In the genomic region with DNA sequence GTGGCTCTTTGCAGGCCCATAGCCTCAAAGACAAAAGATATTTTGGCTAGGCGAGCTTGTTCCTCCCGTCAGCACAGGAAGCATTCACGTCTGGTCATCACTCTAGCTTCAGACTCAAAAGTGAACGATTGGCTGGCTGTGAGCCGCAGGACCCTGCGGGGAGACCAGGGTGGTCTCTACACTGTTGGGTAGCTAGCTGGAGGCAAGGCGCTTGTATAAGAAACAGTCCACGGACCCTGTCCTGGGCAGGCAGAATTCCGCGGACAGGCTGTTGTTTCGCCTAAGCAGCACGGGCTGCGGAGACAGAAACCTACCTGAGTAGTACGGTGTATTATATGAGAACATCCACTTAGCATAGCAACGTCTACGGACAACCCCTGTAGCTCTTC, we compare ENCODE assay signal across 9 cellular contexts. TPM values are rescaled to one million over a fixed set of nuclear protein-coding genes. Genes with fewer than 3 reads are reported as not detected.
A peak's percentile ranks its signal among the peaks of the same experiment; 100 is the strongest.
DNase-seq lines count a peak whose midpoint lies in the region; ATAC-seq and TF ChIP-seq lines count a peak whose summit lies in the region.
"Had no signal": no experiment of that assay in that cellular context is flagged by ENCODE, and none has a peak within 500 bp of the region (broad histone marks: within the 10 kb centered on the region; RNA-seq: fewer than 3 reads in every experiment).

No MANE protein-coding gene starts in this region.

- H3K4me3 ChIP-seq in HEK293 (ENCODE audit: low read depth, low read length) (peak overlapping the region; percentile 74), Panc1 (ENCODE audit: low read depth in 2 of 2, low read length in 2 of 2) (peak overlapping the region; percentile 86 to 88), esophagus muscularis mucosa (peak overlapping the region; percentile 84 to 91 (median 88)), psoas muscle (peak overlapping the region; percentile 86)

- intact Hi-C loops in Panc1 (cut with micrococcal nuclease; ENCODE audit: unreplicated experiment) (no loop called here), esophagus muscularis mucosa (cut with DNase I) (loop anchor here (10.0 kb wide), 1 partner anchor 409 kb away; a partner anchor contains a TSS), psoas muscle (cut with DNase I) (loop anchor here in 1 of 2 donors (2.0 kb wide), 1 partner anchor 29 kb away; a partner anchor contains a TSS)

- POLR2A ChIA-PET in HEK293 (lab: Yijun Ruan, JAX), result interaction anchor here (1.7 to 2.6 kb wide), 2 partner anchors 11 to 29 kb away, joined by 8 to 18 read pairs; a partner anchor contains a TSS
- POLR2A ChIA-PET in Panc1 (lab: Charles Lee), result no interaction called here

- no TSS peak for BruUV-seq in Panc1 (replicated peaks; lab: Mats Ljungman, UMichigan)

- no peak for TF ChIP-seq CTCF in HEK293 (tag by site-specific recombination; IDR thresholded peaks at IDR 0.05)
- no peak for TF ChIP-seq CTCF in Panc1 (IDR thresholded peaks at IDR 0.05)
- TF ChIP-seq CTCF in esophagus muscularis mucosa (IDR thresholded peaks at IDR 0.05), result no peak
- TF ChIP-seq CTCF in psoas muscle (IDR thresholded peaks at IDR 0.05), result no peak

- H3K27ac ChIP-seq in HEK293 (ENCODE audit: extremely low read depth, low read depth, low read length), result no peak overlapping the region
- H3K27ac ChIP-seq in Panc1 (ENCODE audit: low read length), result peak overlapping the region; percentile 93
- H3K27ac ChIP-seq in esophagus muscularis mucosa (replicated peaks in 1 of 4), result peak overlapping the region; percentile 92 to 98 (median 97)
- peak overlapping the region; percentile 91 for H3K27ac ChIP-seq in psoas muscle

- H3K27me3 ChIP-seq in Panc1 (ENCODE audit: control insufficient read depth, insufficient read depth, low read length), result no peaks in the 10 kb centered on the region
- H3K27me3 ChIP-seq in esophagus muscularis mucosa, result no peaks in the 10 kb centered on the region
- H3K27me3 ChIP-seq in psoas muscle (ENCODE audit: insufficient read depth in 3 of 3, low read length in 2 of 3), result no peaks in the 10 kb centered on the region

- no peak for TF ChIP-seq EP300 in esophagus muscularis mucosa (IDR thresholded peaks at IDR 0.05)

- ATAC-seq in GM18517 (IDR thresholded peaks at IDR 0.05; ENCODE audit: unreplicated experiment), result peak; percentile 26
- peak; percentile 42 for ATAC-seq in Panc1
- ATAC-seq in psoas muscle, result peak in 1 of 4 donors; percentile 0

- H3K4me1 ChIP-seq in HEK293 (ENCODE audit: control insufficient read depth, insufficient read depth, low read length), result peaks cover 10% of the 10 kb centered on the region; the same call in 1 of the 2 replicates
- peaks cover 12% of the 10 kb centered on the region for H3K4me1 ChIP-seq in Panc1 (ENCODE audit: control insufficient read depth, insufficient read depth, low read length)
- peaks cover 8 to 44% (median 35%) of the 10 kb centered on the region in 4 donors for H3K4me1 ChIP-seq in esophagus muscularis mucosa
- peaks cover 15% of the 10 kb centered on the region for H3K4me1 ChIP-seq in psoas muscle

- no peak for DNase-seq in Panc1 (ENCODE audit: low read depth, low spot score)
- no peak for DNase-seq in esophagus muscularis mucosa (ENCODE audit: extremely low spot score)
- DNase-seq in psoas muscle, result peak in 1 of 2 donors; percentile 23
- DNase-seq in NCI-H526 (lab: John Stamatoyannopoulos, UW), result no peak
- DNase-seq in NCI-H524 treated with DMSO at 0.1 percent for 48 hours (lab: John Stamatoyannopoulos, UW), result no peak
- DNase-seq in AML-193 (lab: John Stamatoyannopoulos, UW), result no peak

- 2% methylated on average over 6 of the region's 16 CpGs for WGBS in esophagus muscularis mucosa
- 13 to 23% (median 16%) methylated on average over 16 of the region's 16 CpGs for WGBS in psoas muscle, 3 donors

- CTCF ChIA-PET in HEK293 (lab: Yijun Ruan, JAX) (no interaction called here), Panc1 (lab: Charles Lee) (no interaction called here)

- in situ Hi-C loops in Panc1 (cut with HindIII; ENCODE audit: low pct_unique_long_range_greater_than_20kb, low sequenced_read_pairs), result no loop called here

- H3K36me3 ChIP-seq in HEK293 (ENCODE audit: control insufficient read depth in 2 of 2, insufficient read depth in 1 of 2, low read length in 2 of 2), result no peaks in the 10 kb centered on the region
- no peaks in the 10 kb centered on the region; the same call in none of the 2 replicates for H3K36me3 ChIP-seq in Panc1 (ENCODE audit: control insufficient read depth, insufficient read depth, low read length)
- no peaks in the 10 kb centered on the region for H3K36me3 ChIP-seq in esophagus muscularis mucosa
- no peaks in the 10 kb centered on the region for H3K36me3 ChIP-seq in psoas muscle (ENCODE audit: insufficient read depth in 1 of 2, low read depth in 1 of 2)

- H3K9me3 ChIP-seq in HEK293 (ENCODE audit: control insufficient read depth, insufficient read depth, low read depth, low read length), result no peaks in the 10 kb centered on the region
- no peaks in the 10 kb centered on the region for H3K9me3 ChIP-seq in Panc1 (ENCODE audit: control insufficient read depth, insufficient read depth, low read depth, low read length)
- H3K9me3 ChIP-seq in esophagus muscularis mucosa, result no peaks in the 10 kb centered on the region
- no peaks in the 10 kb centered on the region for H3K9me3 ChIP-seq in psoas muscle

- TF ChIP-seq POLR2A in esophagus muscularis mucosa (IDR thresholded peaks at IDR 0.05; ENCODE audit: low read depth), result no peak

TF ChIP-seq in HEK293, 187 proteins besides CTCF, POLR2A, EP300 and RAD21 (continues in another document):
- TF ChIP-seq, protein P1, sequence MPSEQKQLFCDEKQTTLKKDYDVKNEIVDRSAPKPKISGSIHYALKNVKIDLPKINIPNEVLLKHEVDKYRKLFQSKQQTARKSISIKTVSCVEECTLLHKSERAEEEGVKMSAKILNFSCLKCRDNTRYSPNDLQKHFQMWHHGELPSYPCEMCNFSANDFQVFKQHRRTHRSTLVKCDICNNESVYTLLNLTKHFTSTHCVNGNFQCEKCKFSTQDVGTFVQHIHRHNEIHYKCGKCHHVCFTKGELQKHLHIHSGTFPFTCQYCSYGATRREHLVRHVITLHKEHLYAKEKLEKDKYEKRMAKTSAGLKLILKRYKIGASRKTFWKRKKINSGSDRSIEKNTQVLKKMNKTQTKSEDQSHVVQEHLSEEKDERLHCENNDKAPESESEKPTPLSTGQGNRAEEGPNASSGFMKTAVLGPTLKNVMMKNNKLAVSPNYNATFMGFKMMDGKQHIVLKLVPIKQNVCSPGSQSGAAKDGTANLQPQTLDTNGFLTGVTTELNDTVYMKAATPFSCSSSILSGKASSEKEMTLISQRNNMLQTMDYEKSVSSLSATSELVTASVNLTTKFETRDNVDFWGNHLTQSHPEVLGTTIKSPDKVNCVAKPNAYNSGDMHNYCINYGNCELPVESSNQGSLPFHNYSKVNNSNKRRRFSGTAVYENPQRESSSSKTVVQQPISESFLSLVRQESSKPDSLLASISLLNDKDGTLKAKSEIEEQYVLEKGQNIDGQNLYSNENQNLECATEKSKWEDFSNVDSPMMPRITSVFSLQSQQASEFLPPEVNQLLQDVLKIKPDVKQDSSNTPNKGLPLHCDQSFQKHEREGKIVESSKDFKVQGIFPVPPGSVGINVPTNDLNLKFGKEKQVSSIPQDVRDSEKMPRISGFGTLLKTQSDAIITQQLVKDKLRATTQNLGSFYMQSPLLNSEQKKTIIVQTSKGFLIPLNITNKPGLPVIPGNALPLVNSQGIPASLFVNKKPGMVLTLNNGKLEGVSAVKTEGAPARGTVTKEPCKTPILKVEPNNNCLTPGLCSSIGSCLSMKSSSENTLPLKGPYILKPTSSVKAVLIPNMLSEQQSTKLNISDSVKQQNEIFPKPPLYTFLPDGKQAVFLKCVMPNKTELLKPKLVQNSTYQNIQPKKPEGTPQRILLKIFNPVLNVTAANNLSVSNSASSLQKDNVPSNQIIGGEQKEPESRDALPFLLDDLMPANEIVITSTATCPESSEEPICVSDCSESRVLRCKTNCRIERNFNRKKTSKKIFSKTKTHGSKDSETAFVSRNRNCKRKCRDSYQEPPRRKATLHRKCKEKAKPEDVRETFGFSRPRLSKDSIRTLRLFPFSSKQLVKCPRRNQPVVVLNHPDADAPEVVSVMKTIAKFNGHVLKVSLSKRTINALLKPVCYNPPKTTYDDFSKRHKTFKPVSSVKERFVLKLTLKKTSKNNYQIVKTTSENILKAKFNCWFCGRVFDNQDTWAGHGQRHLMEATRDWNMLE (tag by site-specific recombination; conservative IDR thresholded peaks at IDR 0.05; ENCODE audit: low read depth), result no peak
- TF ChIP-seq HOXA7 (CRISPR knock-in tag; IDR thresholded peaks at IDR 0.05; ENCODE audit: borderline replicate concordance) (no peak), SETDB1 (IDR thresholded peaks at IDR 0.05; ENCODE audit: insufficient read length, low read length) (no peak), ZNF544 (tag by site-specific recombination; IDR thresholded peaks at IDR 0.05) (no peak), OSR2 (tag by site-specific recombination; IDR thresholded peaks at IDR 0.05) (no peak), ZNF19 (tag by site-specific recombination; IDR thresholded peaks at IDR 0.05; ENCODE audit: low read depth) (no peak)
- TF ChIP-seq, protein P2, sequence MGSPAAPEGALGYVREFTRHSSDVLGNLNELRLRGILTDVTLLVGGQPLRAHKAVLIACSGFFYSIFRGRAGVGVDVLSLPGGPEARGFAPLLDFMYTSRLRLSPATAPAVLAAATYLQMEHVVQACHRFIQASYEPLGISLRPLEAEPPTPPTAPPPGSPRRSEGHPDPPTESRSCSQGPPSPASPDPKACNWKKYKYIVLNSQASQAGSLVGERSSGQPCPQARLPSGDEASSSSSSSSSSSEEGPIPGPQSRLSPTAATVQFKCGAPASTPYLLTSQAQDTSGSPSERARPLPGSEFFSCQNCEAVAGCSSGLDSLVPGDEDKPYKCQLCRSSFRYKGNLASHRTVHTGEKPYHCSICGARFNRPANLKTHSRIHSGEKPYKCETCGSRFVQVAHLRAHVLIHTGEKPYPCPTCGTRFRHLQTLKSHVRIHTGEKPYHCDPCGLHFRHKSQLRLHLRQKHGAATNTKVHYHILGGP (tag by site-specific recombination; IDR thresholded peaks at IDR 0.05), result no peak

RNA-seq across cellular contexts. Expression of a gene that starts 29.6 kb away (rescaled TPM):
- 47.3 TPM for total RNA-seq in Panc1 (2021; ENCODE audit: unreplicated experiment)
- polyA plus RNA-seq in Panc1 (2012; ENCODE audit: insufficient read length), result 25.4 TPM
- 10 to 100 TPM; 18.2 to 25.7 (median 19.1) TPM for total RNA-seq in esophagus muscularis mucosa
- total RNA-seq in psoas muscle, result 10 to 100 TPM; 34.6 to 68.0 (median 58.3) TPM
- 10 to 100 TPM; 22.7 to 48.7 (median 43.0) TPM for polyA plus RNA-seq in psoas muscle

RNA-seq across cellular contexts. Expression of a gene that starts 29.8 kb away (rescaled TPM):
- total RNA-seq in Panc1 (2021; ENCODE audit: unreplicated experiment) (0.54 TPM), esophagus muscularis mucosa (1 to 10 TPM in 2 of 4 donors, under 1 TPM in 2; 0.66 to 2.1 (median 1.1) TPM), psoas muscle (1 to 10 TPM in 3 of 4 donors, under 1 TPM in 1; 0.78 to 2.3 (median 1.6) TPM)
- polyA plus RNA-seq in Panc1 (2012; ENCODE audit: insufficient read length), result 0.57 TPM
- 1 to 10 TPM in 2 of 3 donors, under 1 TPM in 1; 0.49 to 4.0 (median 1.8) TPM for polyA plus RNA-seq in psoas muscle

RNA-seq across cellular contexts. Expression of a gene that starts 40.3 kb away (rescaled TPM):
- total RNA-seq in Panc1 (2021; ENCODE audit: unreplicated experiment) (not detected), esophagus muscularis mucosa (under 1 TPM in 1 of 4 donors, not detected in 3; 0.23 TPM), psoas muscle (not detected)
- polyA plus RNA-seq in Panc1 (2012; ENCODE audit: insufficient read length), result not detected
- polyA plus RNA-seq in psoas muscle, result under 1 TPM in 2 of 3 donors, not detected in 1; 0.04 to 0.05 TPM
- total RNA-seq: activated CD8-positive, alpha-beta memory T cell treated with anti-CD3 and anti-CD28 coated beads for 36 hours had no signal
